ENCODE assay signal across 10 cellular contexts in the genomic region with DNA sequence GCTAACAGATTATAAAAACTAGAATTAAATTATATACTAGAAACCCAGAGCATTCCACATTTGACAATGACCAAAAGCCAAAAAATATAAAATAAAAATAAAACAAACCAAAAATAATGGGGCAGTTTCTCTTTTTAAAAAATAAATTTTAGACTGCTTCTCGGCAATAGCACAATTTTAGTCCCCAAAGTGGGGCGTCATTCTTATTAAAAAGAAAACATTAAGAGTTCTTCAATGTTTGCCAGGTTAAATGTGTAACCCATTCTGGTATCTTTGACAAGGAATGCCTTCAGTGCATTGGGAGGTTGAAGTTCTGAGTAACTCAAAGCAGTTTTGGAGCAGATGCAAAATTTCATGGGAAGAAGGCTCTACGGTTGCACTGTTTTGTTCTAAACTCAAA. TPM values are rescaled to one million over a fixed set of nuclear protein-coding genes. Genes with fewer than 3 reads are reported as not detected.
DNase-seq lines count a peak whose midpoint lies in the region; ATAC-seq, FAIRE-seq and TF ChIP-seq lines count a peak whose summit lies in the region.
"Had no signal": no experiment of that assay in that cellular context is flagged by ENCODE, and none has a peak within 500 bp of the region (broad histone marks: within the 10 kb centered on the region; RNA-seq: fewer than 3 reads in every experiment).

No MANE protein-coding gene starts in this region.

- peaks cover 20 to 23% of the 10 kb centered on the region in 2 experiments for H3K27me3 ChIP-seq in K562 (ENCODE audit: control insufficient read depth in 2 of 2, insufficient read depth in 2 of 2, low read length in 2 of 2)
- H3K27me3 ChIP-seq in left lung = peaks cover 0 to 42% of the 10 kb centered on the region in 2 donors
- no peaks in the 10 kb centered on the region for H3K27me3 ChIP-seq in stomach smooth muscle (ENCODE audit: control insufficient read depth in 1 of 2, insufficient read depth in 2 of 2, low read length in 2 of 2)

- TF ChIP-seq CTCF in K562 (IDR thresholded peaks at IDR 0.05 in 2 of 3, conservative IDR thresholded peaks at IDR 0.05 in 1 of 3; ENCODE audit: insufficient read depth in 2 of 3, low read depth in 1 of 3, low read length in 3 of 3) (no peak), left lung (IDR thresholded peaks at IDR 0.05) (no peak)

- H3K27ac Mint-ChIP-seq in T-helper 1 cell treated with Interleukin-12 subunit alpha and Interleukin-12 subunit beta and Interleukin-4 antibody, amounts not matched to agents 30 μg/mL and 1 μg/mL, for 36 hours = peak overlapping the region; percentile 42

- no peak for ATAC-seq in K562
- ATAC-seq in left lung = no peak

- H3K36me3 Mint-ChIP-seq in T-helper 1 cell treated with Interleukin-12 subunit alpha and Interleukin-12 subunit beta and Interleukin-4 antibody, amounts not matched to agents 30 μg/mL and 1 μg/mL, for 36 hours (ENCODE audit: low read depth) = peaks cover 45% of the 10 kb centered on the region

- no peak for TF ChIP-seq POLR2A in K562 (conservative IDR thresholded peaks at IDR 0.05)

- H3K27me3 Mint-ChIP-seq in T-helper 1 cell treated with Interleukin-12 subunit alpha and Interleukin-12 subunit beta and Interleukin-4 antibody, amounts not matched to agents 30 μg/mL and 1 μg/mL, for 36 hours (ENCODE audit: low read depth) = peaks cover 2% of the 10 kb centered on the region

- H3K9me3 ChIP-seq in K562 (replicated peaks; ENCODE audit: control insufficient read depth, insufficient read depth, low read depth, low read length) (no peaks in the 10 kb centered on the region), left lung (no peaks in the 10 kb centered on the region), stomach smooth muscle (ENCODE audit: control insufficient read depth in 2 of 2, low read length in 2 of 2) (no peaks in the 10 kb centered on the region)

- BruUV-seq in K562 (replicated peaks; lab: Mats Ljungman, UMichigan) = no TSS peak

- H3K27ac ChIP-seq in K562 (ENCODE audit: extremely low read depth, low read depth, low read length) = no peak overlapping the region
- H3K27ac ChIP-seq in left lung = peak overlapping the region; percentile 78 to 81
- H3K27ac ChIP-seq in stomach smooth muscle (ENCODE audit: low read length) = no peak overlapping the region

- no peaks in the 10 kb centered on the region for H3K79me2 ChIP-seq in K562 (ENCODE audit: control insufficient read depth, insufficient read depth, low read length)

- TF ChIP-seq RAD21 in K562 (CRISPR knock-in tag; conservative IDR thresholded peaks at IDR 0.05 in 1 of 2, IDR thresholded peaks at IDR 0.05 in 1 of 2) = no peak

- intact Hi-C loops in K562 (cut with micrococcal nuclease) (no loop called here), left lung (cut with DNase I) (no loop called here)

- H3K36me3 ChIP-seq in K562 (ENCODE audit: control insufficient read depth, insufficient read depth, low read length) (no peaks in the 10 kb centered on the region), left lung (no peaks in the 10 kb centered on the region), stomach smooth muscle (ENCODE audit: control insufficient read depth in 2 of 2, insufficient read depth in 2 of 2, low read length in 2 of 2) (no peaks in the 10 kb centered on the region)

- DNase-seq in T-helper 1 cell (no peak), K562 (ENCODE audit: extremely low read depth in 1 of 4, low spot score in 3 of 4) (no peak), left lung (no peak), LoVo (ENCODE audit: low spot score) (no peak), hippocampal formation (lab: John Stamatoyannopoulos, UW) (no peak), COLO668 (lab: John Stamatoyannopoulos, UW; ENCODE audit: unreplicated experiment) (no peak)
- DNase-seq: activated effector memory CD4-positive, alpha-beta T cell treated with anti-CD3 and anti-CD28 coated beads, Interleukin-2, amount 50 U/mL, for 16 hours; Kasumi-1 had no signal

- POLR2A ChIA-PET in K562 (lab: Yijun Ruan, JAX) = no interaction called here

- FAIRE-seq in K562 (lab: Jason Lieb, UNC) = no peak

- peaks cover 35% of the 10 kb centered on the region for H3K4me1 Mint-ChIP-seq in T-helper 1 cell treated with Interleukin-12 subunit alpha and Interleukin-12 subunit beta and Interleukin-4 antibody, amounts not matched to agents 30 μg/mL and 1 μg/mL, for 36 hours (ENCODE audit: low read depth)

- in situ Hi-C loops in K562 (cut with MboI) = no loop called here

- 2% methylated on average over 3 of the region's 3 CpGs for WGBS in K562 (ENCODE audit: insufficient coverage, low coverage, missing lambda C conversion rate)

- H3K9ac ChIP-seq in K562 (ENCODE audit: insufficient read depth in 1 of 2, low read depth in 2 of 2, low read length in 2 of 2) (no peak overlapping the region), stomach smooth muscle (ENCODE audit: low read length in 2 of 2) (peak overlapping the region in 1 of 2 donors; percentile 84)

- no peaks in the 10 kb centered on the region for H3K9me3 Mint-ChIP-seq in T-helper 1 cell treated with Interleukin-12 subunit alpha and Interleukin-12 subunit beta and Interleukin-4 antibody, amounts not matched to agents 30 μg/mL and 1 μg/mL, for 36 hours

- no peak overlapping the region for H3K4me3 ChIP-seq in K562
- H3K4me3 ChIP-seq in left lung = peak overlapping the region; percentile 48 to 63
- peak overlapping the region; percentile 92 to 94 for H3K4me3 ChIP-seq in stomach smooth muscle (ENCODE audit: low read length in 2 of 2)

- CTCF ChIA-PET in K562 (lab: Yijun Ruan, JAX; ENCODE audit: low intra/inter-chr PET ratio) = no interaction called here

- no peak for TF ChIP-seq EP300 in K562 (IDR thresholded peaks at IDR 0.05; ENCODE audit: low read length)

- H3K4me3 Mint-ChIP-seq in T-helper 1 cell treated with Interleukin-12 subunit alpha and Interleukin-12 subunit beta and Interleukin-4 antibody, amounts not matched to agents 30 μg/mL and 1 μg/mL, for 36 hours = peak overlapping the region; percentile 92

- H4K20me1 ChIP-seq in K562 (replicated peaks; ENCODE audit: control insufficient read depth, insufficient read depth, low read length) = no peaks in the 10 kb centered on the region

- no peak overlapping the region for H3K4me2 ChIP-seq in K562 (ENCODE audit: insufficient read depth, low read length)

- H2AFZ ChIP-seq in K562 (ENCODE audit: low read depth, low read length) = no peak overlapping the region

- no peaks in the 10 kb centered on the region for H3K9me1 ChIP-seq in K562 (ENCODE audit: control insufficient read depth, insufficient read depth, low read length)

- H3K4me1 ChIP-seq in K562 (replicated peaks in 1 of 2; ENCODE audit: control insufficient read depth in 2 of 2, insufficient read depth in 2 of 2, low read length in 2 of 2) (peaks cover 0 to 27% of the 10 kb centered on the region in 2 experiments; a peak in 3 of 5 replicates), left lung (peaks cover 0 to 25% of the 10 kb centered on the region in 2 donors), stomach smooth muscle (ENCODE audit: control insufficient read depth, insufficient read depth, low read length) (peaks cover 3% of the 10 kb centered on the region)

TF ChIP-seq in K562, 482 proteins besides CTCF, POLR2A, EP300 and RAD21:
- peak; percentile 92 for TF ChIP-seq CBX8 (IDR thresholded peaks at IDR 0.05; ENCODE audit: borderline replicate concordance, extremely low read depth, low read depth, low read length, poor library complexity, severe bottlenecking)
- TF ChIP-seq, protein P1, sequence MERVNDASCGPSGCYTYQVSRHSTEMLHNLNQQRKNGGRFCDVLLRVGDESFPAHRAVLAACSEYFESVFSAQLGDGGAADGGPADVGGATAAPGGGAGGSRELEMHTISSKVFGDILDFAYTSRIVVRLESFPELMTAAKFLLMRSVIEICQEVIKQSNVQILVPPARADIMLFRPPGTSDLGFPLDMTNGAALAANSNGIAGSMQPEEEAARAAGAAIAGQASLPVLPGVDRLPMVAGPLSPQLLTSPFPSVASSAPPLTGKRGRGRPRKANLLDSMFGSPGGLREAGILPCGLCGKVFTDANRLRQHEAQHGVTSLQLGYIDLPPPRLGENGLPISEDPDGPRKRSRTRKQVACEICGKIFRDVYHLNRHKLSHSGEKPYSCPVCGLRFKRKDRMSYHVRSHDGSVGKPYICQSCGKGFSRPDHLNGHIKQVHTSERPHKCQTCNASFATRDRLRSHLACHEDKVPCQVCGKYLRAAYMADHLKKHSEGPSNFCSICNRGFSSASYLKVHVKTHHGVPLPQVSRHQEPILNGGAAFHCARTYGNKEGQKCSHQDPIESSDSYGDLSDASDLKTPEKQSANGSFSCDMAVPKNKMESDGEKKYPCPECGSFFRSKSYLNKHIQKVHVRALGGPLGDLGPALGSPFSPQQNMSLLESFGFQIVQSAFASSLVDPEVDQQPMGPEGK (CRISPR knock-in tag; IDR thresholded peaks at IDR 0.05; ENCODE audit: borderline replicate concordance) = no peak
- TF ChIP-seq ZNF239 (CRISPR knock-in tag; IDR thresholded peaks at IDR 0.05) = no peak

RNA-seq across cellular contexts. Expression of gene MAF, which starts 3.3 kb away (rescaled TPM):
- total RNA-seq in K562 (2011; cell fraction: chromatin; rRNA removed; ENCODE audit: low replicate concordance) = not detected in 2 replicates
- total RNA-seq in K562 (2011; cell fraction: nucleolus; rRNA removed) = not detected in 2 replicates
- not detected in 2 replicates for total RNA-seq in K562 (2011; cell fraction: nucleoplasm; rRNA removed)
- total RNA-seq in K562 (2014; rRNA removed) (0.29 TPM in 1 of 2 replicates, not detected in the other), K562 (2014; rRNA removed; fragmentation: Illumina TruSeq; extraction: Trizol) (not detected in 2 replicates), K562 (2015; rRNA removed; fragmentation: Illumina TruSeq; extraction: Trizol) (not detected in 2 replicates), K562 (2021) (0.16 and 0.18 TPM in 2 replicates), left lung (10 to 100 TPM; 52.2 to 60.8 TPM)
- polyA plus RNA-seq in K562 (2011; rRNA removed) (0.01 TPM in 1 of 2 replicates, not detected in the other), K562 (2014; fragmentation: Illumina TruSeq; extraction: Trizol) (not detected in 2 replicates), K562 (2014; fragmentation: Nextera tagmentation; extraction: Ambion mirVana) (not detected), K562 (2014; rRNA removed) (not detected in 2 replicates)
- not detected in 2 replicates for polyA plus RNA-seq in K562 (2011; cell fraction: cytosol; rRNA removed)
- not detected in 2 replicates for polyA plus RNA-seq in K562 (2011; cell fraction: nucleus; rRNA removed)
- polyA plus RNA-seq in K562 (2012) = 0.01 TPM in 2 replicates
- polyA minus RNA-seq in K562 (2011; rRNA and poly(A)+ RNA removed) = not detected in 2 replicates
- polyA minus RNA-seq in K562 (2011; cell fraction: cytosol; rRNA and poly(A)+ RNA removed) = not detected in 2 replicates
- polyA minus RNA-seq in K562 (2011; cell fraction: nucleus; rRNA and poly(A)+ RNA removed) = not detected in 2 replicates

Comparison
In these comparisons a context has a peak if more than half of its experiments do, and no peak if none do; other contexts are left out.
1. H3K27ac ChIP-seq: peak in left lung (2 of 2); none in K562 (single experiment) and stomach smooth muscle (single experiment).
2. RNA of gene MAF, which starts 3.3 kb away (total RNA-seq): 52.2 to 60.8 TPM in left lung; 0.16 to 0.29 TPM in K562; every median in the first group is over 10 times any median in the second.